27 cellular contexts compared by ENCODE assay signal in genomic region chr6:146879406-146880117, GRCh38.
"Had no signal": no experiment of that assay in that cellular context is flagged by ENCODE, and none has a peak within 500 bp of the region (broad histone marks: within the 10 kb centered on the region; RNA-seq: fewer than 3 reads in every experiment).

No MANE protein-coding gene starts in this region.

- H3K9me3 Mint-ChIP-seq: endodermal cell; naive B cell; natural killer cell treated with Interleukin-12 subunit alpha and Interleukin-12 subunit beta and Interleukin-15 and Interleukin-18, amount 100 ng/mL, for 72 hours; neural crest cell; stimulated activated naive CD8-positive, alpha-beta T cell treated with anti-CD3 and anti-CD28 coated beads, Interleukin-15, amount 100 ng/mL, for 72 hours had no signal

- H3K27ac ChIP-seq: epithelial cell of prostate, esophagus muscularis mucosa, heart right ventricle, left ventricle myocardium inferior, prostate gland, right atrium auricular region, suprapubic skin, vagina had no signal

- H3K27me3 ChIP-seq: esophagus muscularis mucosa, heart right ventricle, right atrium auricular region, suprapubic skin, transverse colon, vagina had no signal

- H3K9me3 ChIP-seq: esophagus muscularis mucosa, heart right ventricle, left ventricle myocardium inferior, lower lobe of right lung, prostate gland, right atrium auricular region, suprapubic skin, transverse colon, vagina had no signal

- H3K4me2 ChIP-seq: smooth muscle cell had no signal

- H3K4me3 ChIP-seq: esophagus muscularis mucosa, heart right ventricle, left ventricle myocardium inferior, lower lobe of right lung, prostate gland, right atrium auricular region, smooth muscle cell, suprapubic skin, transverse colon, vagina had no signal

- H3K4me3 Mint-ChIP-seq: endodermal cell; naive B cell; natural killer cell treated with Interleukin-12 subunit alpha and Interleukin-12 subunit beta and Interleukin-15 and Interleukin-18, amount 100 ng/mL, for 72 hours; neural crest cell; stimulated activated naive CD8-positive, alpha-beta T cell treated with anti-CD3 and anti-CD28 coated beads, Interleukin-15, amount 100 ng/mL, for 72 hours had no signal

- H3K4me1 ChIP-seq: prostate gland, right atrium auricular region, vagina had no signal

- ATAC-seq: heart right ventricle; natural killer cell treated with Interleukin-12 subunit alpha and Interleukin-12 subunit beta and Interleukin-15 and Interleukin-18, amount 100 ng/mL, for 72 hours; sciatic nerve; stimulated activated naive CD8-positive, alpha-beta T cell treated with anti-CD3 and anti-CD28 coated beads, Interleukin-15, amount 100 ng/mL, for 72 hours had no signal

- H3K27ac Mint-ChIP-seq: endodermal cell; stimulated activated naive CD8-positive, alpha-beta T cell treated with anti-CD3 and anti-CD28 coated beads, Interleukin-15, amount 100 ng/mL, for 72 hours had no signal

- DNase-seq: effector CD8-positive, alpha-beta T cell; endodermal cell; foreskin melanocyte; glutamatergic neuron; heart right ventricle; hippocampal formation; left colon; left ventricle myocardium inferior; lower lobe of right lung; naive B cell; stimulated activated CD4-positive, alpha-beta T cell treated with anti-CD3 and anti-CD28 coated beads, Interleukin-12 subunit alpha, Interleukin-12 subunit beta, amount 100 ng/mL, for 4 hours; stimulated activated CD4-positive, alpha-beta T cell treated with anti-CD3 and anti-CD28 coated beads, Interleukin-1b, Interleukin-23, amount 100 ng/mL, for 48 hours; stimulated activated CD4-positive, alpha-beta T cell treated with anti-CD3 and anti-CD28 coated beads, Interleukin-4, amount 100 ng/mL, for 1 hour; stimulated activated CD8-positive, alpha-beta memory T cell treated with anti-CD3 and anti-CD28 coated beads, Interleukin-4, amount 100 ng/mL, for 48 hours; stimulated activated naive CD4-positive, alpha-beta T cell; stimulated activated naive CD8-positive, alpha-beta T cell treated with anti-CD3 and anti-CD28 coated beads, Interleukin-15, amount 100 ng/mL, for 72 hours; transverse colon had no signal

- H3K36me3 Mint-ChIP-seq: naive B cell; natural killer cell treated with Interleukin-12 subunit alpha and Interleukin-12 subunit beta and Interleukin-15 and Interleukin-18, amount 100 ng/mL, for 72 hours had no signal

- H3K36me3 ChIP-seq: esophagus muscularis mucosa, heart right ventricle, left ventricle myocardium inferior, lower lobe of right lung, prostate gland, right atrium auricular region, suprapubic skin, transverse colon, vagina had no signal

- H3K27me3 Mint-ChIP-seq: stimulated activated naive CD8-positive, alpha-beta T cell treated with anti-CD3 and anti-CD28 coated beads, Interleukin-15, amount 100 ng/mL, for 72 hours had no signal
